Comparison of ENCODE assay signal across 1 cellular context in the genomic region with DNA sequence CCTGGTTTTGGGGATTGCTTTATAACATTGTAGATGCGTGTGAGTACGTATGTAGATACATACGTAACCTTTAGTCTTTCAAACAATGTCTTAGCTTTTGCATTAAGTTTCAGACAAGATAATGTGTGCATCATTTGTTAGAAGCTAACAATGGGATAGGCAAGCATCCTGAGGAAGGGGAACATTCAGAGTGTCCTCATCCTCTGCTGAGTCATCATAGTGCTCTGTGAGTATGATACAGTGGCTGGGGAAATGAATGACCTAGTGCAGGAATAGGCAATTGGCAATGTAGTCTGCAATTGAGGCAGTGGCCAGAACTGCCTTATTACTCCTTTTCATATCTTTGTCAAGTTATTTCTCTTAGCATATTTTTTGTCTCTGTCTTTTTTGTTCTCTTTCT.
TF ChIP-seq lines count a peak whose summit lies in the region.

No MANE protein-coding gene starts in this region.

TF ChIP-seq in K562, 482 proteins besides CTCF, POLR2A, EP300 and RAD21 (continued from another document):
- TF ChIP-seq, protein P1, sequence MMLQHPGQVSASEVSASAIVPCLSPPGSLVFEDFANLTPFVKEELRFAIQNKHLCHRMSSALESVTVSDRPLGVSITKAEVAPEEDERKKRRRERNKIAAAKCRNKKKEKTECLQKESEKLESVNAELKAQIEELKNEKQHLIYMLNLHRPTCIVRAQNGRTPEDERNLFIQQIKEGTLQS (IDR thresholded peaks at IDR 0.05), result peak; percentile 37; the same call in 1 of the 2 replicates
- TF ChIP-seq, protein P1 (CRISPR knock-in tag; conservative IDR thresholded peaks at IDR 0.05), result no peak
- TF ChIP-seq MCM3 (IDR thresholded peaks at IDR 0.05) (no peak), JUNB (CRISPR knock-in tag; conservative IDR thresholded peaks at IDR 0.05) (no peak), HDAC2 (IDR thresholded peaks at IDR 0.05) (no peak), ZNF785 (CRISPR knock-in tag; IDR thresholded peaks at IDR 0.05) (no peak), MTA3 (IDR thresholded peaks at IDR 0.05; ENCODE audit: borderline replicate concordance) (no peak), TGIF2 (CRISPR knock-in tag; IDR thresholded peaks at IDR 0.05) (no peak), MEIS2 (IDR thresholded peaks at IDR 0.05; ENCODE audit: partially characterized antibody) (no peak), JUND (IDR thresholded peaks at IDR 0.05; ENCODE audit: borderline replicate concordance, low read depth, low read length) (no peak; the same call in 1 of the 2 replicates), JUND (tag; IDR thresholded peaks at IDR 0.05; ENCODE audit: borderline replicate concordance, low read depth, low read length) (peak; percentile 48; the same call in 1 of the 3 replicates), MAFF (IDR thresholded peaks at IDR 0.05; ENCODE audit: low read length) (peak; percentile 79), ZNF445 (CRISPR knock-in tag; IDR thresholded peaks at IDR 0.05; ENCODE audit: low read depth) (no peak), ZNF316 (IDR thresholded peaks at IDR 0.05) (peak; percentile 94), PRMT5 (CRISPR knock-in tag; IDR thresholded peaks at IDR 0.05) (no peak), ETV1 (tag; conservative IDR thresholded peaks at IDR 0.05; ENCODE audit: low read depth) (no peak), SOX6 (IDR thresholded peaks at IDR 0.05) (peak; percentile 30; the same call in 1 of the 2 replicates), FOSL1 (tag; conservative IDR thresholded peaks at IDR 0.05) (peak; percentile 31), KDM5B (IDR thresholded peaks at IDR 0.05; ENCODE audit: insufficient replicate concordance, low read depth, low read length) (no peak), C11orf30 (IDR thresholded peaks at IDR 0.05; ENCODE audit: low read depth) (peak; percentile 92), SMC3 (conservative IDR thresholded peaks at IDR 0.05; ENCODE audit: insufficient read depth, low read depth, low read length) (no peak), NCOA6 (IDR thresholded peaks at IDR 0.05) (no peak), HNRNPUL1 (IDR thresholded peaks at IDR 0.05; ENCODE audit: low read length) (no peak), RCOR1 (IDR thresholded peaks at IDR 0.05; ENCODE audit: borderline replicate concordance in 1 of 2, low read depth in 2 of 2, low read length in 2 of 2) (0 out of 4 replicates have a peak, but pooled peaks of 1 of the 2 experiments have one; percentile 6), NFATC3 (IDR thresholded peaks at IDR 0.05) (no peak), MAFG (tag; conservative IDR thresholded peaks at IDR 0.05) (peak; percentile 88), NR4A1 (CRISPR knock-in tag; IDR thresholded peaks at IDR 0.05) (no peak), NR4A1 (tag; IDR thresholded peaks at IDR 0.05) (no peak), SMAD2 (IDR thresholded peaks at IDR 0.05; ENCODE audit: low read depth, low read length) (no peak), MAFK (IDR thresholded peaks at IDR 0.05; ENCODE audit: low read length) (peak; percentile 75), XRCC5 (IDR thresholded peaks at IDR 0.05; ENCODE audit: low read depth, low read length) (no peak), TCFL5 (CRISPR knock-in tag; conservative IDR thresholded peaks at IDR 0.05) (no peak), NFE2 (IDR thresholded peaks at IDR 0.05; ENCODE audit: low read depth) (peak; percentile 87), ZNF23 (CRISPR knock-in tag; IDR thresholded peaks at IDR 0.05) (no peak)
- TF ChIP-seq, protein P2, sequence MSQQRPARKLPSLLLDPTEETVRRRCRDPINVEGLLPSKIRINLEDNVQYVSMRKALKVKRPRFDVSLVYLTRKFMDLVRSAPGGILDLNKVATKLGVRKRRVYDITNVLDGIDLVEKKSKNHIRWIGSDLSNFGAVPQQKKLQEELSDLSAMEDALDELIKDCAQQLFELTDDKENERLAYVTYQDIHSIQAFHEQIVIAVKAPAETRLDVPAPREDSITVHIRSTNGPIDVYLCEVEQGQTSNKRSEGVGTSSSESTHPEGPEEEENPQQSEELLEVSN (IDR thresholded peaks at IDR 0.05; ENCODE audit: borderline replicate concordance in 1 of 2, extremely low read depth in 1 of 2, insufficient read depth in 1 of 2, insufficient read length in 1 of 2, low read depth in 1 of 2, low read length in 1 of 2, poor library complexity in 1 of 2, severe bottlenecking in 1 of 2), result no peak
- TF ChIP-seq, protein P3, sequence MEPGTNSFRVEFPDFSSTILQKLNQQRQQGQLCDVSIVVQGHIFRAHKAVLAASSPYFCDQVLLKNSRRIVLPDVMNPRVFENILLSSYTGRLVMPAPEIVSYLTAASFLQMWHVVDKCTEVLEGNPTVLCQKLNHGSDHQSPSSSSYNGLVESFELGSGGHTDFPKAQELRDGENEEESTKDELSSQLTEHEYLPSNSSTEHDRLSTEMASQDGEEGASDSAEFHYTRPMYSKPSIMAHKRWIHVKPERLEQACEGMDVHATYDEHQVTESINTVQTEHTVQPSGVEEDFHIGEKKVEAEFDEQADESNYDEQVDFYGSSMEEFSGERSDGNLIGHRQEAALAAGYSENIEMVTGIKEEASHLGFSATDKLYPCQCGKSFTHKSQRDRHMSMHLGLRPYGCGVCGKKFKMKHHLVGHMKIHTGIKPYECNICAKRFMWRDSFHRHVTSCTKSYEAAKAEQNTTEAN (CRISPR knock-in tag; IDR thresholded peaks at IDR 0.05), result no peak
- TF ChIP-seq, protein P4, sequence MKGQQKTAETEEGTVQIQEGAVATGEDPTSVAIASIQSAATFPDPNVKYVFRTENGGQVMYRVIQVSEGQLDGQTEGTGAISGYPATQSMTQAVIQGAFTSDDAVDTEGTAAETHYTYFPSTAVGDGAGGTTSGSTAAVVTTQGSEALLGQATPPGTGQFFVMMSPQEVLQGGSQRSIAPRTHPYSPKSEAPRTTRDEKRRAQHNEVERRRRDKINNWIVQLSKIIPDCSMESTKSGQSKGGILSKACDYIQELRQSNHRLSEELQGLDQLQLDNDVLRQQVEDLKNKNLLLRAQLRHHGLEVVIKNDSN (CRISPR knock-in tag; IDR thresholded peaks at IDR 0.05), result no peak
